ENCODE assay signal across 20 cellular contexts in genomic region chr15:71777216-71777943, GRCh38. TPM values are rescaled to one million over a fixed set of nuclear protein-coding genes. Genes with fewer than 3 reads are reported as not detected.
"Had no signal": no experiment of that assay in that cellular context is flagged by ENCODE, and none has a peak within 500 bp of the region (broad histone marks: within the 10 kb centered on the region; RNA-seq: fewer than 3 reads in every experiment).

No MANE protein-coding gene starts in this region.

- FAIRE-seq: islet of Langerhans had no signal

- H3K36me3 Mint-ChIP-seq: activated naive CD4-positive, alpha-beta T cell treated with anti-CD3 and anti-CD28 coated beads, Interleukin-2, amount 50 U/mL, for 72 hours had no signal

- H3K27me3 Mint-ChIP-seq: activated CD4-positive, alpha-beta T cell treated with anti-CD3 and anti-CD28 coated beads, Interleukin-2, amount 10 ng/mL, durations not matched to agents 24 days and 14 days had no signal

- H3K27ac ChIP-seq: adrenal gland, prostate gland, right atrium auricular region, suprapubic skin had no signal

- H3K27ac Mint-ChIP-seq: activated CD4-positive, alpha-beta T cell treated with anti-CD3 and anti-CD28 coated beads, Interleukin-2, amount 10 ng/mL, durations not matched to agents 24 days and 14 days; effector memory CD8-positive, alpha-beta T cell had no signal

- H3K4me3 ChIP-seq: adrenal gland, lung, prostate gland, right atrium auricular region, suprapubic skin had no signal

- H3K4me3 Mint-ChIP-seq: activated CD4-positive, alpha-beta T cell treated with anti-CD3 and anti-CD28 coated beads, Interleukin-2, amount 10 ng/mL, durations not matched to agents 24 days and 14 days; activated T-cell treated with anti-CD3 and anti-CD28 coated beads, Interleukin-2, amount 50 U/mL, for 4 hours; effector memory CD8-positive, alpha-beta T cell; mesothelial cell of epicardium; stimulated activated naive CD8-positive, alpha-beta T cell treated with anti-CD3 and anti-CD28 coated beads, Interleukin-15, amount 100 ng/mL, for 72 hours had no signal

- DNase-seq: activated CD4-positive, alpha-beta T cell treated with anti-CD3 and anti-CD28 coated beads, Interleukin-2, amount 10 ng/mL, durations not matched to agents 24 days and 14 days; activated CD8-positive, alpha-beta memory T cell treated with anti-CD3 and anti-CD28 coated beads, Interleukin-2, amount 50 U/mL, for 4 hours; activated gamma-delta T cell; activated T-cell treated with anti-CD3 and anti-CD28 coated beads, Interleukin-2, amount 50 U/mL, for 4 hours; adrenal gland; effector memory CD8-positive, alpha-beta T cell; hippocampal formation; left colon; stimulated activated CD4-positive, alpha-beta T cell treated with anti-CD3 and anti-CD28 coated beads, Interleukin-2, amount 100 ng/mL, for 24 hours; stimulated activated naive CD8-positive, alpha-beta T cell treated with anti-CD3 and anti-CD28 coated beads, Interleukin-15, amount 100 ng/mL, for 72 hours; T-helper 1 cell; T-helper 9 cell had no signal

- H3K9me3 ChIP-seq: adrenal gland, prostate gland, right atrium auricular region, suprapubic skin had no signal

- H3K9me3 Mint-ChIP-seq: activated CD4-positive, alpha-beta T cell treated with anti-CD3 and anti-CD28 coated beads, Interleukin-2, amount 10 ng/mL, durations not matched to agents 24 days and 14 days; activated naive CD4-positive, alpha-beta T cell treated with anti-CD3 and anti-CD28 coated beads, Interleukin-2, amount 50 U/mL, for 72 hours; activated T-cell treated with anti-CD3 and anti-CD28 coated beads, Interleukin-2, amount 50 U/mL, for 4 hours; effector memory CD8-positive, alpha-beta T cell; mesothelial cell of epicardium; stimulated activated naive CD8-positive, alpha-beta T cell treated with anti-CD3 and anti-CD28 coated beads, Interleukin-15, amount 100 ng/mL, for 72 hours had no signal

- H3K36me3 ChIP-seq: adrenal gland, prostate gland, right atrium auricular region, suprapubic skin had no signal

- H3K4me1 ChIP-seq: prostate gland had no signal

- ATAC-seq: activated naive CD4-positive, alpha-beta T cell treated with anti-CD3 and anti-CD28 coated beads, Interleukin-2, amount 50 U/mL, for 72 hours; activated T-cell treated with anti-CD3 and anti-CD28 coated beads, Interleukin-2, amount 50 U/mL, for 4 hours; effector memory CD8-positive, alpha-beta T cell; left colon; stimulated activated naive CD8-positive, alpha-beta T cell treated with anti-CD3 and anti-CD28 coated beads, Interleukin-15, amount 100 ng/mL, for 72 hours had no signal

RNA-seq across cellular contexts. Expression of gene NR2E3, which starts 33.0 kb away (rescaled TPM):
- total RNA-seq: activated CD4-positive, alpha-beta T cell treated with anti-CD3 and anti-CD28 coated beads, Interleukin-2, amount 10 ng/mL, durations not matched to agents 24 days and 14 days; activated naive CD4-positive, alpha-beta T cell treated with anti-CD3 and anti-CD28 coated beads, Interleukin-2, amount 50 U/mL, for 72 hours; activated T-cell treated with anti-CD3 and anti-CD28 coated beads, Interleukin-2, amount 50 U/mL, for 4 hours; right atrium auricular region had no signal
- polyA plus RNA-seq: neural cell had no signal
